8 cellular contexts compared by ENCODE assay signal in the genomic region with DNA sequence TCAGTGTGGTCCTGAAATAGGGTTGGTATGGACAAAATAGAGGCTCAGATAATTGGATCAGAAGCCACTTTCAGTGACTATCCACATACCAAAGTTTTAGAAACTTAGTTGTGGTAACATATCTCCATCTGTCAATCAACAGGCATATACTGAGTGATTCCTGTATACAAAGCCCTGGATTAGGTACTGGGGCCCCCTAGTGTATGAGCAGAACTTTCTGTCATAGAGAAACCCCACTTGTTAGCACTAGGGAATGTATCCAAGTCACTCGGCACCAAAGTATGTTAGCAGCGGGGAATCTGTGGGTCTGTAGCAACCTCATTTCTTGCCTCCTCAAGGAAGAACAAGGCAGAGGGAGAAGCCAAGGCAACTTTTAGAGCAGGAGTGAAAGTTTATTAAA. TPM values are rescaled to one million over a fixed set of nuclear protein-coding genes. Genes with fewer than 3 reads are reported as not detected.
DNase-seq lines count a peak whose midpoint lies in the region; ATAC-seq, FAIRE-seq and TF ChIP-seq lines count a peak whose summit lies in the region.
"Had no signal": no experiment of that assay in that cellular context is flagged by ENCODE, and none has a peak within 500 bp of the region (broad histone marks: within the 10 kb centered on the region; RNA-seq: fewer than 3 reads in every experiment).

No MANE protein-coding gene starts in this region.

- H3K4me1 ChIP-seq in OCI-LY3 (ENCODE audit: low read length), result no peaks in the 10 kb centered on the region
- H3K4me1 ChIP-seq in fibroblast of lung (ENCODE audit: control insufficient read depth, extremely low read depth, insufficient read depth, low read length), result peaks cover 10% of the 10 kb centered on the region
- no peaks in the 10 kb centered on the region for H3K4me1 ChIP-seq in small intestine (ENCODE audit: control insufficient read depth in 2 of 2, insufficient read depth in 1 of 2, low read depth in 1 of 2, low read length in 1 of 2)

- FAIRE-seq in GM18507 (lab: Jason Lieb, UNC), result peak; percentile 49
- no peak for FAIRE-seq in small intestine (lab: Jason Lieb, UNC)

- H3K27me3 ChIP-seq in OCI-LY3 (ENCODE audit: low read depth, low read length), result no peaks in the 10 kb centered on the region
- no peaks in the 10 kb centered on the region for H3K27me3 ChIP-seq in fibroblast of lung (ENCODE audit: control insufficient read depth, insufficient read depth, low read length)
- no peaks in the 10 kb centered on the region for H3K27me3 ChIP-seq in small intestine (ENCODE audit: control insufficient read depth in 2 of 2, insufficient read depth in 2 of 2, low read length in 2 of 2)

- H3K79me2 ChIP-seq in OCI-LY3 (ENCODE audit: low read length) (no peaks in the 10 kb centered on the region), fibroblast of lung (ENCODE audit: control insufficient read depth, insufficient read depth, low read length) (no peaks in the 10 kb centered on the region)

- DNase-seq in GM18507 (ENCODE audit: extremely low spot score, insufficient read length, low read depth), result no peak
- peak; percentile 47 to 59 for DNase-seq in fibroblast of lung (ENCODE audit: low read depth in 2 of 2)
- DNase-seq in small intestine, result peak; percentile 38
- DNase-seq in NCI-H128 (lab: John Stamatoyannopoulos, UW; ENCODE audit: unreplicated experiment), result no peak
- no peak for DNase-seq in activated CD4-positive, CD25-positive, alpha-beta regulatory T cell treated with anti-CD3 and anti-CD28 coated beads, Interleukin-2, amount 50 U/mL, for 72 hours
- DNase-seq: activated CD4-positive, alpha-beta T cell treated with anti-CD3 and anti-CD28 coated beads, Interleukin-2, amount 50 U/mL, for 48 hours had no signal

- H3K4me2 ChIP-seq in OCI-LY3 (ENCODE audit: low read length) (no peak overlapping the region), fibroblast of lung (ENCODE audit: extremely low read depth, insufficient read depth, low read length) (no peak overlapping the region)

- no peaks in the 10 kb centered on the region for H3K9me3 ChIP-seq in OCI-LY3 (ENCODE audit: insufficient read depth, low read length)
- H3K9me3 ChIP-seq in fibroblast of lung (ENCODE audit: control insufficient read depth, insufficient read depth, low read depth, low read length), result no peaks in the 10 kb centered on the region
- H3K9me3 ChIP-seq in small intestine (ENCODE audit: control insufficient read depth, low read depth), result no peaks in the 10 kb centered on the region

- no peak overlapping the region for H3K4me3 ChIP-seq in OCI-LY3 (ENCODE audit: low read length)
- H3K4me3 ChIP-seq in fibroblast of lung (replicated peaks in 1 of 4; ENCODE audit: control extremely low read depth in 1 of 4, insufficient read depth in 1 of 4, low read depth in 3 of 4, low read length in 4 of 4), result no peak overlapping the region
- no peak overlapping the region for H3K4me3 ChIP-seq in small intestine (ENCODE audit: low read depth in 1 of 2, low read length in 2 of 2)

- H4K20me1 ChIP-seq in OCI-LY3 (ENCODE audit: insufficient read depth, low read length) (no peaks in the 10 kb centered on the region), fibroblast of lung (ENCODE audit: control insufficient read depth, extremely low read depth, insufficient read depth, low read length) (no peaks in the 10 kb centered on the region)

- H2AFZ ChIP-seq in OCI-LY3 (ENCODE audit: low read depth, low read length) (no peak overlapping the region), fibroblast of lung (ENCODE audit: low read length) (no peak overlapping the region)

- 44 to 59% (median 50%) methylated on average over 2 of the region's 2 CpGs for WGBS in small intestine, 3 donors

- H3K36me3 ChIP-seq in OCI-LY3 (replicated peaks; ENCODE audit: low read depth, low read length), result no peaks in the 10 kb centered on the region
- no peaks in the 10 kb centered on the region for H3K36me3 ChIP-seq in fibroblast of lung (ENCODE audit: control insufficient read depth, insufficient read depth, low read length)
- no peaks in the 10 kb centered on the region for H3K36me3 ChIP-seq in small intestine (ENCODE audit: control insufficient read depth in 2 of 2, insufficient read depth in 2 of 2, low read length in 2 of 2)

- H3K27ac ChIP-seq in OCI-LY3 (ENCODE audit: low read length), result no peak overlapping the region
- no peak overlapping the region for H3K27ac ChIP-seq in fibroblast of lung (ENCODE audit: insufficient read depth, low read length)
- H3K27ac ChIP-seq in small intestine (ENCODE audit: low read depth in 1 of 2, low read length in 1 of 2), result peak overlapping the region in 1 of 2 donors; percentile 64

- peak; percentile 55 for TF ChIP-seq CTCF in OCI-LY3 (IDR thresholded peaks at IDR 0.05; ENCODE audit: low read depth, low read length)
- peak; percentile 43 for TF ChIP-seq CTCF in fibroblast of lung (conservative IDR thresholded peaks at IDR 0.05 in 1 of 2, IDR thresholded peaks at IDR 0.05 in 1 of 2; ENCODE audit: low read depth in 1 of 2, low read length in 2 of 2)

- H3K9ac ChIP-seq in OCI-LY3 (ENCODE audit: low read length) (no peak overlapping the region), fibroblast of lung (ENCODE audit: insufficient read depth, low read length) (no peak overlapping the region)

- ATAC-seq in GM18870 (IDR thresholded peaks at IDR 0.05; ENCODE audit: unreplicated experiment), result no peak

RNA-seq across cellular contexts. Expression of a gene that starts 50.7 kb away (rescaled TPM):
- 19.0 and 20.5 TPM in 2 replicates for total RNA-seq in fibroblast of lung
- polyA plus RNA-seq in fibroblast of lung (18.4 and 30.7 TPM in 2 replicates), small intestine (1 to 10 TPM in 1 of 3 donors, under 1 TPM in 1, not detected in 1; 0.81 to 2.7 TPM)
- 23.0 and 40.2 TPM in 2 replicates for polyA plus RNA-seq in fibroblast of lung (2012)
- polyA minus RNA-seq in fibroblast of lung (ENCODE audit: low replicate concordance), result 22.0 and 25.2 TPM in 2 replicates

RNA-seq across cellular contexts. Expression of a gene that starts 53.1 kb away (rescaled TPM):
- total RNA-seq in fibroblast of lung, result 127 and 180 TPM in 2 replicates
- 311 and 627 TPM in 2 replicates for polyA plus RNA-seq in fibroblast of lung
- 171 and 314 TPM in 2 replicates for polyA plus RNA-seq in fibroblast of lung (2012)
- 227 and 451 TPM in 2 replicates for polyA minus RNA-seq in fibroblast of lung (ENCODE audit: low replicate concordance)
- 10 to 100 TPM in 2 of 3 donors, 1 to 10 TPM in 1; 8.7 to 97.5 (median 72.5) TPM for polyA plus RNA-seq in small intestine

Comparison
In these comparisons a context has a peak if more than half of its experiments do, and no peak if none do; other contexts are left out.
1. DNase-seq: peak in fibroblast of lung (2 of 2) and small intestine (single experiment); none in GM18507 (single experiment), NCI-H128 (single experiment) and activated CD4-positive, CD25-positive, alpha-beta regulatory T cell treated with anti-CD3 and anti-CD28 coated beads, Interleukin-2, amount 50 U/mL, for 72 hours (single experiment).
2. RNA of a gene that starts 50.7 kb away (polyA plus RNA-seq): 18.4 to 40.2 TPM in fibroblast of lung; 0.81 to 2.7 TPM in small intestine; every median in the first group is over 4 times any median in the second.